ENCODE assay signal across 1 cellular context in the genomic region with DNA sequence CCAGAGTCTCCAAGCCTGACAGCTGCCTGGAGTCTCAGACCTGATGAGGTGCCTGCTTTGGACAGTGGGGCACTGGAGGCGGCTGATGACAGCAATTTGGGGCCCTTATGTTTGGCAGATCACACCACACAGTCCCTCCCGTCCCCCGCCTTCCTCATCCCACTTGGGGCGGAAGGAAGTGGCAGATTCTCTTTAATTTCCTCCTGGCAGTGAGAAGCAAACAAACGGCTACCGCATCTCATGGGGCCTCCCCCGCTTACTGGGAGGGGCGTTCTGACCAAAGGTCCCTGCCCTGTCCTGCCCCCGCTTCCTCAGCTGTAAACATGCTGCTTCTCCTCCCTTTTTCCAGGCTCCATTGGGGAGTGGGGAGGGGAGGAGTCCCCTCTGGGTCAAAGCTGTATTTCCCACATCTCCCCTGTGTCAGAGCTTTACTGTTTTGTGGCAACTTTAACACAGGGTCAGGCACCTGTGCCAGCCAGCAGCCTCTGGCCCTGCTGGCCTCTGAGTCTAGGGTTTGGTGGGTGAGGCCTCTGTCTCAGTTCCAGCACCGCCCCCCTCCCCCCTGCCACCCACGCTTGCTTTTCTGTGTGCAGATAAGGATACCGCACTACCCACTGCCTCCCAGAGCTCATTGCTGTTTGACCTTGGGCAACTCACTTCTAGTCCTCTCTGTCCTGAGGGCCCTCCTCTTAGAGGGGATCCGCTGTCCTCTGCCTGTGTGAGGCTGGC.
TF ChIP-seq lines count a peak whose summit lies in the region.

No MANE protein-coding gene starts in this region.

TF ChIP-seq in liver, 16 proteins besides CTCF, POLR2A, EP300 and RAD21 (continued from another document):
- TF ChIP-seq JUND (IDR thresholded peaks at IDR 0.05): peak; percentile 37 to 46
- TF ChIP-seq SP1 (IDR thresholded peaks at IDR 0.05): peak; percentile 96
- TF ChIP-seq ZBTB33 (IDR thresholded peaks at IDR 0.05): peak; percentile 80
- TF ChIP-seq REST (IDR thresholded peaks at IDR 0.05): peak; percentile 57
- TF ChIP-seq, protein P1, sequence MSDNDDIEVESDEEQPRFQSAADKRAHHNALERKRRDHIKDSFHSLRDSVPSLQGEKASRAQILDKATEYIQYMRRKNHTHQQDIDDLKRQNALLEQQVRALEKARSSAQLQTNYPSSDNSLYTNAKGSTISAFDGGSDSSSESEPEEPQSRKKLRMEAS (IDR thresholded peaks at IDR 0.05): peak; percentile 97
- TF ChIP-seq HNF4G (IDR thresholded peaks at IDR 0.05): peak; percentile 77
- TF ChIP-seq FOXA1 (IDR thresholded peaks at IDR 0.05): peak; percentile 61
- TF ChIP-seq HNF4A (conservative IDR thresholded peaks at IDR 0.05): peak; percentile 84 to 91
- TF ChIP-seq, protein P2, sequence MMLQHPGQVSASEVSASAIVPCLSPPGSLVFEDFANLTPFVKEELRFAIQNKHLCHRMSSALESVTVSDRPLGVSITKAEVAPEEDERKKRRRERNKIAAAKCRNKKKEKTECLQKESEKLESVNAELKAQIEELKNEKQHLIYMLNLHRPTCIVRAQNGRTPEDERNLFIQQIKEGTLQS (IDR thresholded peaks at IDR 0.05): no peak
- peak; percentile 88 for TF ChIP-seq YY1 (IDR thresholded peaks at IDR 0.05)
- TF ChIP-seq EGR1 (IDR thresholded peaks at IDR 0.05; ENCODE audit: low read depth in 2 of 2): peak; percentile 97 to 98
- peak in 1 of 2 donors; percentile 63 for TF ChIP-seq GABPA (IDR thresholded peaks at IDR 0.05 in 1 of 2, conservative IDR thresholded peaks at IDR 0.05 in 1 of 2)
- TF ChIP-seq RXRA (IDR thresholded peaks at IDR 0.05): peak; percentile 92 to 95
- peak; percentile 80 for TF ChIP-seq FOXA2 (IDR thresholded peaks at IDR 0.05)
- TF ChIP-seq NR2F2 (IDR thresholded peaks at IDR 0.05): peak; percentile 98
